ENCODE assay signal across 1 cellular context in the genomic region with DNA sequence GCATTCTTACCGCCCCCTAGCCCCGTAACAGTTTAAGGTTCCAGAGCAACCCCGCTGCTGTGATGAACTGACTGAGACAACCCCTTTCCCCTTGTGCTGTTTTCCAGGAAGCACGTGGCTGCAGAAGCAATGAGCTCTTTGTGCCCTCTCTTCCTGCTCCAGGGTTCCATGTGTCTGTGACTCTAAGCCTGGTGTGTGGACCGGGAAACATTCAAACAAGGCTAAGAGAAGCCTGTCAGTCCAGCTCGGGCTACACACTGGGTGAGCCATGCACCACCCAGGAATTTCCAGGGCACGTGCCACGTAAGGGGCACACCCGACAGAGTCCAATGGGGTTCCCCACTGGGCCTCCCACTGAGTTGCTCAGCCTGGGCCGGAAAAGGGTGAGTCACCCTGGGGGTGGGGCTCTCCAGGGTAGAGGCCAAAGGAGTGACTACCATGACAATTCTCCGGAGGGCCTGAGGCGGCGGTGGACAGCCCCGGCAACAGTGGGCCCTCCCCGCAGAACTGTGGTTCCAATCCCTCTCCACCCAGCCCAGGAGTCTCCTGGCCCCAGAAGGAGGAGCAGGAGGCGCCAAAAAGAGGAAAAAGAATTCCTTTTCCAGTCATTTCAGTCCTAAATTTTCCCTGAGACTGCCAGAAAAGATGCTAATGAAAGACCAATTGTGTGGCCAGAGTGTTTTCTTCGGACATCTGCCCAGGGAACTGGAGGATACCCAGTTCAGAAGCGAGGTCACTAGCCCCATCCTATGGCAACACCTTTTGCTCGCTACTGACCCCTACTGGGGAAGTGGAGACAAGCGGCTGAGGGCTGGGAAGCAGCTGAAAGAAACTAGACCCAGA.
TF ChIP-seq lines count a peak whose summit lies in the region.

No MANE protein-coding gene starts in this region.

TF ChIP-seq in IMR-90, 13 proteins besides CTCF, POLR2A, EP300 and RAD21 (continued from another document):
- TF ChIP-seq, protein P1, sequence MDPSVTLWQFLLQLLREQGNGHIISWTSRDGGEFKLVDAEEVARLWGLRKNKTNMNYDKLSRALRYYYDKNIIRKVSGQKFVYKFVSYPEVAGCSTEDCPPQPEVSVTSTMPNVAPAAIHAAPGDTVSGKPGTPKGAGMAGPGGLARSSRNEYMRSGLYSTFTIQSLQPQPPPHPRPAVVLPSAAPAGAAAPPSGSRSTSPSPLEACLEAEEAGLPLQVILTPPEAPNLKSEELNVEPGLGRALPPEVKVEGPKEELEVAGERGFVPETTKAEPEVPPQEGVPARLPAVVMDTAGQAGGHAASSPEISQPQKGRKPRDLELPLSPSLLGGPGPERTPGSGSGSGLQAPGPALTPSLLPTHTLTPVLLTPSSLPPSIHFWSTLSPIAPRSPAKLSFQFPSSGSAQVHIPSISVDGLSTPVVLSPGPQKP (IDR thresholded peaks at IDR 0.05; ENCODE audit: borderline replicate concordance, low read depth, low read length) = no peak
- TF ChIP-seq MXI1 (IDR thresholded peaks at IDR 0.05; ENCODE audit: borderline replicate concordance, low read depth, low read length) = no peak
- peak; percentile 30; the same call in 1 of the 2 replicates for TF ChIP-seq SMC3 (IDR thresholded peaks at IDR 0.05; ENCODE audit: low read depth, low read length)
